ENCODE assay signal across 7 cellular contexts in the genomic region with DNA sequence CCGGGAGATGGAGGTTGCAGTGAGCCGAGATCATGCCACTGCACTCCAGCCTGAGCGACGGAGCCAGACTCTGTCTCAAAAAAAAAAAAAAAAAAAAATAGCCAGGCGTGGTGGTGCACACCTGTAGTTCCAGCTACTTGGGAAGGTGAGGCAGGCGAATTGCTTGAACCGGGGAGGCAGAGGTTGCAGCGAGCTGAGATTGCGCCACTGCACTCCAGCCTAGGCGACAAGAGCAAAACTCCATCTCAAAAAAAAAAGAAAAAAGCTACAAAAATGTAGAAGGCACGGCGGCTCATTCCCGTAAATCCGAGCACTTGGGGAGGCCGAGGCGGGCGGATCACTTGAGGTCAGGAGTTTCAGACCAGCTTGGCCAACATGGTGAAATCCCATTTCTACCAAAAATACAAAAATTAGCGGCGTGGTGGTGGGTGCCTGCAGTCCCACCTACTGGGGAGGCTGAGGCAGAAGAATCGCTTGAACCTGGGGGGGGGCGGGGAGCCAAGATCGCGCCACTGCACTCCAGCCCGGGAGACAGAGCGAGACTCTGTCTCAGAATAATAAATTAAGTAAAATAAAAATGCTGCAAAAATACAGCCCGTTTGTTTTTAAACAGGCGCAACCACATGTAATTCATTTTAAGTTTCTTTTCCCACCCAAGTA. TPM values are rescaled to one million over a fixed set of nuclear protein-coding genes. Genes with fewer than 3 reads are reported as not detected.
DNase-seq lines count a peak whose midpoint lies in the region; ATAC-seq, FAIRE-seq and TF ChIP-seq lines count a peak whose summit lies in the region.
"Not testable (repeated sequence)": the region's sequence is repeated elsewhere in the genome, so short reads cannot be mapped to it uniquely, and the experiment has no call there.
"Had no signal": no experiment of that assay in that cellular context is flagged by ENCODE, and none has a peak within 500 bp of the region (broad histone marks: within the 10 kb centered on the region; RNA-seq: fewer than 3 reads in every experiment).

No MANE protein-coding gene starts in this region.

- H3K27ac ChIP-seq in HEK293 (ENCODE audit: extremely low read depth, low read depth, low read length): peak overlapping the region; percentile 93
- H3K27ac ChIP-seq in iPS-18a (ENCODE audit: low read length); aorta (ENCODE audit: low read depth in 1 of 2, low read length in 2 of 2): not testable (repeated sequence)
- H3K27ac ChIP-seq in pancreas: peak overlapping the region; percentile 95 to 96 (median 96)

- not testable (repeated sequence) for DNase-seq in activated B cell treated with CpG ODN at 0.5 μM for 24 hours; choroid plexus epithelial cell (ENCODE audit: low read depth); pancreas; aorta

- not testable (repeated sequence) for H3K9me3 Mint-ChIP-seq in activated B cell treated with CpG ODN at 0.5 μM for 24 hours

- peak overlapping the region; percentile 77 for H3K9ac ChIP-seq in iPS-18a (ENCODE audit: low read length)

- peak overlapping the region; percentile 70 for H3K4me3 Mint-ChIP-seq in activated B cell treated with CpG ODN at 0.5 μM for 24 hours

- intact Hi-C loops in activated B cell treated with CpG ODN at 0.5 μM for 24 hours (cut with micrococcal nuclease): loop anchor here (2.0 to 5.0 kb wide), 6 partner anchors 29 to 449 kb away; partner anchors contain the start of genes EXD3, NOXA1, TMEM141 and TOR4A
- intact Hi-C loops in pancreas (cut with DNase I): loop anchor here in 2 of 3 donors (5.0 to 10.0 kb wide), 2 partner anchors 47 to 125 kb away; partner anchors contain the start of gene DPP7 (in 1 of the 2)
- intact Hi-C loops in aorta (cut with DNase I): loop anchor here in 1 of 2 donors (2.0 kb wide), 1 partner anchor 15 kb away; the partner anchor contains the start of gene NELFB

- H3K36me3 ChIP-seq in HEK293 (ENCODE audit: control insufficient read depth in 2 of 2, insufficient read depth in 1 of 2, low read length in 2 of 2): peaks cover 0 to 32% of the 10 kb centered on the region in 2 experiments; a peak in 1 of 3 replicates
- H3K36me3 ChIP-seq in iPS-18a (ENCODE audit: control insufficient read depth, low read depth, low read length): peaks cover 18% of the 10 kb centered on the region
- peaks cover 7 to 11% (median 8%) of the 10 kb centered on the region in 3 donors for H3K36me3 ChIP-seq in pancreas
- H3K36me3 ChIP-seq in aorta (ENCODE audit: control insufficient read depth in 1 of 2, insufficient read depth in 2 of 2, low read length in 1 of 2): not testable (repeated sequence)

- not testable (repeated sequence) for H3K4me1 ChIP-seq in HEK293 (ENCODE audit: control insufficient read depth, insufficient read depth, low read length); aorta (ENCODE audit: control insufficient read depth in 1 of 2, insufficient read depth in 2 of 2, low read length in 2 of 2)
- H3K4me1 ChIP-seq in iPS-18a (ENCODE audit: control insufficient read depth, low read depth, low read length) (peaks cover 12% of the 10 kb centered on the region), pancreas (peaks cover 10 to 32% (median 23%) of the 10 kb centered on the region in 3 donors)

- not testable (repeated sequence) for ATAC-seq in activated B cell treated with CpG ODN at 0.5 μM for 24 hours (ENCODE audit: low read depth); pancreas; aorta (ENCODE audit: low FRiP score)

- H3K27me3 Mint-ChIP-seq in activated B cell treated with CpG ODN at 0.5 μM for 24 hours: not testable (repeated sequence)

- 51 to 56% methylated on average over 26 to 27 of the region's 27 CpGs for WGBS in pancreas, 2 donors
- 48 to 51% methylated on average over 25 to 27 of the region's 27 CpGs for WGBS in aorta, 2 donors

- H3K4me3 ChIP-seq in HEK293 (ENCODE audit: low read depth, low read length) (peak overlapping the region; percentile 68), choroid plexus epithelial cell (ENCODE audit: low read depth, low read length) (peak overlapping the region; percentile 72), iPS-18a (ENCODE audit: low read length) (peak overlapping the region; percentile 80), pancreas (peak overlapping the region; percentile 61 to 90 (median 72)), aorta (ENCODE audit: low read length in 2 of 2) (peak overlapping the region; percentile 27 to 53)

- not testable (repeated sequence) for H3K9me3 ChIP-seq in HEK293 (ENCODE audit: control insufficient read depth, insufficient read depth, low read depth, low read length); iPS-18a (ENCODE audit: control insufficient read depth, low read depth, low read length); pancreas; aorta (ENCODE audit: control insufficient read depth, low read length)

- POLR2A ChIA-PET in HEK293 (lab: Yijun Ruan, JAX): interaction anchor here (0.7 to 11.5 kb wide), 29 partner anchors 14 to 449 kb away, joined by 3 to 336 read pairs (median 9); partner anchors contain the start of genes ANAPC2, CYSRT1, EXD3 and FUT7
- POLR2A ChIA-PET in activated B cell treated with CpG ODN at 0.5 μM for 24 hours (lab: Charles Lee): interaction anchor here (0.6 to 6.2 kb wide), 31 partner anchors 13 to 835 kb away, joined by 3 to 160 read pairs (median 5); partner anchors contain the start of genes ABCA2, ANAPC2, ARRDC1 and DPP7

- FAIRE-seq in pancreas (lab: Jason Lieb, UNC): not testable (repeated sequence)

- not testable (repeated sequence) for H3K27me3 ChIP-seq in iPS-18a (ENCODE audit: control insufficient read depth, insufficient read depth, low read length); pancreas; aorta (ENCODE audit: control insufficient read depth in 1 of 2, insufficient read depth in 2 of 2, low read length in 1 of 2)

- H3K27ac Mint-ChIP-seq in activated B cell treated with CpG ODN at 0.5 μM for 24 hours: peak overlapping the region; percentile 66

- CTCF ChIA-PET in HEK293 (lab: Yijun Ruan, JAX): interaction anchor here (0.6 to 1.7 kb wide), 11 partner anchors 9 to 287 kb away, joined by 3 to 11 read pairs (median 3); partner anchors contain the start of genes NELFB and RNF224
- CTCF ChIA-PET in activated B cell treated with CpG ODN at 0.5 μM for 24 hours (lab: Charles Lee): interaction anchor here (1.3 kb wide), 1 partner anchor 110 kb away, joined by 3 read pairs; no protein-coding TSS in a partner anchor

- peaks cover 60% of the 10 kb centered on the region for H3K4me1 Mint-ChIP-seq in activated B cell treated with CpG ODN at 0.5 μM for 24 hours

- H3K36me3 Mint-ChIP-seq in activated B cell treated with CpG ODN at 0.5 μM for 24 hours (ENCODE audit: low read depth): peaks cover 25% of the 10 kb centered on the region

- TF ChIP-seq CTCF in HEK293 (tag by site-specific recombination; IDR thresholded peaks at IDR 0.05); activated B cell treated with CpG ODN at 0.5 μM for 24 hours (IDR thresholded peaks at IDR 0.05); choroid plexus epithelial cell (conservative IDR thresholded peaks at IDR 0.05; ENCODE audit: low read depth, low read length); pancreas (IDR thresholded peaks at IDR 0.05): not testable (repeated sequence)

TF ChIP-seq in HEK293, 187 proteins besides CTCF, POLR2A, EP300 and RAD21:
- TF ChIP-seq, protein P1, sequence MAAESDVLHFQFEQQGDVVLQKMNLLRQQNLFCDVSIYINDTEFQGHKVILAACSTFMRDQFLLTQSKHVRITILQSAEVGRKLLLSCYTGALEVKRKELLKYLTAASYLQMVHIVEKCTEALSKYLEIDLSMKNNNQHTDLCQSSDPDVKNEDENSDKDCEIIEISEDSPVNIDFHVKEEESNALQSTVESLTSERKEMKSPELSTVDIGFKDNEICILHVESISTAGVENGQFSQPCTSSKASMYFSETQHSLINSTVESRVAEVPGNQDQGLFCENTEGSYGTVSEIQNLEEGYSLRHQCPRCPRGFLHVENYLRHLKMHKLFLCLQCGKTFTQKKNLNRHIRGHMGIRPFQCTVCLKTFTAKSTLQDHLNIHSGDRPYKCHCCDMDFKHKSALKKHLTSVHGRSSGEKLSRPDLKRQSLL (tag by site-specific recombination; IDR thresholded peaks at IDR 0.05): peak; percentile 30; the same call in 1 of the 2 replicates
- 0 out of 2 replicates have a peak, but pooled peaks have one; percentile 11 for TF ChIP-seq KLF7 (tag by site-specific recombination; IDR thresholded peaks at IDR 0.05; ENCODE audit: borderline replicate concordance)

RNA-seq across cellular contexts. Expression of gene TUBB4B, which starts 1.4 kb away (rescaled TPM):
- total RNA-seq in activated B cell treated with CpG ODN at 0.5 μM for 24 hours: 182 and 197 TPM in 2 replicates
- total RNA-seq in pancreas: 10 to 100 TPM; 40.9 to 87.6 (median 64.7) TPM
- 100 to 1,000 TPM in 1 of 2 donors, 10 to 100 TPM in 1; 96.2 to 143 TPM for polyA plus RNA-seq in pancreas
- 100 to 1,000 TPM in 1 of 2 donors, 10 to 100 TPM in 1; 86.9 to 152 TPM for total RNA-seq in aorta
- 100 to 1,000 TPM in 1 of 2 donors, 10 to 100 TPM in 1; 94.2 to 128 TPM for polyA plus RNA-seq in aorta

RNA-seq across cellular contexts. Expression of gene SLC34A3, which starts 9.0 kb away (rescaled TPM):
- total RNA-seq in activated B cell treated with CpG ODN at 0.5 μM for 24 hours (not detected in 2 replicates), pancreas (under 1 TPM in 2 of 6 donors, not detected in 4; 0.12 to 0.19 TPM), aorta (not detected)
- polyA plus RNA-seq in pancreas (under 1 TPM; 0.21 to 0.42 TPM), aorta (not detected)
- total RNA-seq: left lobe of liver had no signal

RNA-seq across cellular contexts. Expression of gene STPG3, which starts 11.4 kb away (rescaled TPM):
- total RNA-seq in activated B cell treated with CpG ODN at 0.5 μM for 24 hours (0.37 TPM in 1 of 2 replicates, not detected in the other), pancreas (not detected), aorta (not detected)
- polyA plus RNA-seq in pancreas (under 1 TPM in 1 of 2 donors, not detected in 1; 0.23 TPM), aorta (not detected)
- total RNA-seq: left lobe of liver had no signal

RNA-seq across cellular contexts. Expression of gene RNF224, which starts 12.4 kb away (rescaled TPM):
- total RNA-seq in activated B cell treated with CpG ODN at 0.5 μM for 24 hours (not detected in 2 replicates), pancreas (under 1 TPM in 1 of 6 donors, not detected in 5; 0.09 TPM), aorta (not detected)
- polyA plus RNA-seq in pancreas (under 1 TPM; 0.61 TPM), aorta (under 1 TPM; 0.08 to 0.25 TPM)
- total RNA-seq: left lobe of liver had no signal

RNA-seq across cellular contexts. Expression of gene CYSRT1, which starts 14.7 kb away (rescaled TPM):
- total RNA-seq in activated B cell treated with CpG ODN at 0.5 μM for 24 hours: 0.39 and 0.53 TPM in 2 replicates
- under 1 TPM in 2 of 6 donors, not detected in 4; 0.22 to 0.32 TPM for total RNA-seq in pancreas
- 1 to 10 TPM in 1 of 2 donors, under 1 TPM in 1; 0.87 to 1.3 TPM for polyA plus RNA-seq in pancreas
- total RNA-seq in aorta: not detected
- polyA plus RNA-seq in aorta: 1 to 10 TPM in 1 of 2 donors, not detected in 1; 1.1 TPM
